9 cellular contexts compared by ENCODE assay signal in the genomic region with DNA sequence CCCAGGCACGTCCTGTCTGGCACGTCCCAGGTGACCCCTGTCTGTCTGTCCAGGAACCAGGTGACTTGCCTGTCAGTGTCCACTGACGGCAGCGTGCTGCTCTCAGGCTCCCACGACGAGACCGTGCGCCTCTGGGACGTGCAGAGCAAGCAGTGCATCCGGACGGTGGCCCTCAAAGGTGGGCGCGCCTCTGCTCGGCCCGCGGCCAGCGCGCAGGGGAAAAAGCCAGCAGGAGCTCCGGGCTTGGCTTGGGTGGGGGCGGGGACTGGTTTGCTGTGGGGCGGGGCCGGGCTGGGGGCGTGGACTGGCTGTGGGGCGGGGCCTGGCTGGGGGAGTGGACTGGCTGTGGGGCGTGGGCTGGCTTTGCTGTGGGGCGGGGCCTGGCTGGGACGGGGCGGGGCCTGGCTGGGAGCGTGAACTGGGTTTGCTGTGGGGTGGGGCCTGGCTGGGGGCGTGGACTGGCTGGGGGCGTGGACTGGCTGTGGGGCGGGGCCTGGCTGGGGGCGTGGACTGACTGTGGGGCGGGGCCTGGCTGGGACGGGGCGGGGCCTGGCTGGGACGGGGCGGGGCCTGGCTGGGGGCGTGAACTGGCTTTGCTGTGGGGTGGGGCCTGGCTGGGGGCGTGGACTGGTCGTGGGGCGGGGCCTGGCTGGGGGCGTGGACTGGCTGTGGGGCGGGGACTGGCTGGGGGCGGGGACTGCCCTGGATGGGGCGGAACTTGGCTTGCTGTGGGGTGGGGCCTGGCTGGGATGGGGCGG. TPM values are rescaled to one million over a fixed set of nuclear protein-coding genes. Genes with fewer than 3 reads are reported as not detected.
DNase-seq lines count a peak whose midpoint lies in the region; ATAC-seq and TF ChIP-seq lines count a peak whose summit lies in the region.
"Had no signal": no experiment of that assay in that cellular context is flagged by ENCODE, and none has a peak within 500 bp of the region (broad histone marks: within the 10 kb centered on the region; RNA-seq: fewer than 3 reads in every experiment).

No MANE protein-coding gene starts in this region.

- TF ChIP-seq RAD21 in SK-N-SH (IDR thresholded peaks at IDR 0.05; ENCODE audit: low read length), result no peak

- peak; percentile 29 to 71 (median 56) for DNase-seq in CD8-positive, alpha-beta memory T cell
- DNase-seq in SK-N-SH (peak; percentile 88), natural killer cell (no peak), NCI-H2227 treated with DMSO at 0.1 percent for 48 hours (lab: John Stamatoyannopoulos, UW) (no peak), NCI-H146 treated with DMSO at 0.1 percent for 48 hours (lab: John Stamatoyannopoulos, UW; ENCODE audit: unreplicated experiment) (no peak), epidermal melanocyte (ENCODE audit: insufficient read length, low spot score) (no peak)
- DNase-seq in activated naive CD4-positive, alpha-beta T cell (lab: John Stamatoyannopoulos, UW), result peak in 3 of 4 experiments; percentile 43 to 78 (median 52)

- TF ChIP-seq CTCF in SK-N-SH (IDR thresholded peaks at IDR 0.05) (no peak), natural killer cell (IDR thresholded peaks at IDR 0.05) (no peak)

- no peaks in the 10 kb centered on the region for H3K36me3 ChIP-seq in CD8-positive, alpha-beta memory T cell (ENCODE audit: insufficient read depth, low read length)
- peaks cover 3 to 45% of the 10 kb centered on the region in 2 experiments for H3K36me3 ChIP-seq in SK-N-SH (replicated peaks in 1 of 2; ENCODE audit: control insufficient read depth in 1 of 2, insufficient read depth in 2 of 2, low read length in 1 of 2)

- WGBS in SK-N-SH (ENCODE audit: low lambda C conversion rate), result 92% methylated on average over 19 of the region's 47 CpGs

- no peaks in the 10 kb centered on the region for H3K79me2 ChIP-seq in SK-N-SH (ENCODE audit: insufficient read depth)

- no peak for TF ChIP-seq EP300 in SK-N-SH (IDR thresholded peaks at IDR 0.05; ENCODE audit: borderline replicate concordance in 1 of 2, low read depth in 1 of 2, low read length in 1 of 2)

- H3K9me3 ChIP-seq in CD8-positive, alpha-beta memory T cell (ENCODE audit: low read length), result no peaks in the 10 kb centered on the region
- no peaks in the 10 kb centered on the region for H3K9me3 ChIP-seq in SK-N-SH

- ATAC-seq in natural killer cell (peak; percentile 64 to 77 (median 68)), GM21526 (IDR thresholded peaks at IDR 0.05; ENCODE audit: low FRiP score, unreplicated experiment) (no peak)

- CTCF ChIA-PET in CD8-positive, alpha-beta memory T cell (lab: Charles Lee), result interaction anchor here (1.2 kb wide), 1 partner anchor 71 kb away, joined by 3 read pairs; no protein-coding TSS in a partner anchor
- CTCF ChIA-PET in SK-N-SH (lab: Yijun Ruan, JAX), result interaction anchor here (0.6 kb wide), 1 partner anchor 62 kb away, joined by 3 read pairs; no protein-coding TSS in a partner anchor

- H3K4me1 Mint-ChIP-seq in CD8-positive, alpha-beta memory T cell, result peaks cover 3 to 16% (median 6%) of the 10 kb centered on the region in 3 donors
- H3K4me1 Mint-ChIP-seq in natural killer cell, result peaks cover 4 to 13% of the 10 kb centered on the region in 2 donors

- H3K36me3 Mint-ChIP-seq in CD8-positive, alpha-beta memory T cell, result peaks cover 0 to 47% (median 0%) of the 10 kb centered on the region in 3 donors
- H3K36me3 Mint-ChIP-seq in natural killer cell, result no peaks in the 10 kb centered on the region

- no peaks in the 10 kb centered on the region for H3K27me3 ChIP-seq in CD8-positive, alpha-beta memory T cell (ENCODE audit: insufficient read depth, low read length, poor library complexity, severe bottlenecking)
- H3K27me3 ChIP-seq in SK-N-SH (ENCODE audit: insufficient read depth), result peaks cover 3% of the 10 kb centered on the region; the same call in 1 of the 2 replicates

- no peaks in the 10 kb centered on the region for H3F3A ChIP-seq in SK-N-SH (replicated peaks; ENCODE audit: insufficient read depth)

- H3K4me3 ChIP-seq in CD8-positive, alpha-beta memory T cell (ENCODE audit: low read length), result no peak overlapping the region
- H3K4me3 ChIP-seq in SK-N-SH (ENCODE audit: low read depth in 2 of 2, low read length in 1 of 2), result no peak overlapping the region

- H2AFZ ChIP-seq in SK-N-SH (ENCODE audit: low read depth), result no peak overlapping the region

- H4K20me1 ChIP-seq in SK-N-SH (ENCODE audit: insufficient read depth), result 0 out of 2 replicates have a peak, but pooled peaks cover 6% of the 10 kb centered on the region

- H3K9me3 Mint-ChIP-seq in CD8-positive, alpha-beta memory T cell, result peaks cover 0 to under 1% (median 0%) of the 10 kb centered on the region in 5 donors
- no peaks in the 10 kb centered on the region for H3K9me3 Mint-ChIP-seq in natural killer cell
- H3K9me3 Mint-ChIP-seq: activated naive CD4-positive, alpha-beta T cell treated with anti-CD3 and anti-CD28 coated beads, Interleukin-2, amount 50 U/mL, for 24 hours had no signal

- H3K27ac Mint-ChIP-seq in CD8-positive, alpha-beta memory T cell, result peak overlapping the region in 1 of 8 donors; percentile 26
- H3K27ac Mint-ChIP-seq in natural killer cell, result no peak overlapping the region
- H3K27ac Mint-ChIP-seq: activated naive CD4-positive, alpha-beta T cell treated with anti-CD3 and anti-CD28 coated beads, Interleukin-2, amount 50 U/mL, for 24 hours had no signal

- intact Hi-C loops in natural killer cell (cut with micrococcal nuclease), result no loop called here

- H3K4me1 ChIP-seq in CD8-positive, alpha-beta memory T cell (ENCODE audit: insufficient read depth, low read length), result peaks cover 8% of the 10 kb centered on the region
- peaks cover 0 to 6% of the 10 kb centered on the region in 2 experiments; a peak in 1 of 4 replicates for H3K4me1 ChIP-seq in SK-N-SH (ENCODE audit: control insufficient read depth in 1 of 2, insufficient read depth in 2 of 2, low read depth in 1 of 2, low read length in 1 of 2)

- H3K9me2 ChIP-seq in SK-N-SH, result no peaks in the 10 kb centered on the region

- no peak overlapping the region for H3K4me3 Mint-ChIP-seq in CD8-positive, alpha-beta memory T cell
- no peak overlapping the region for H3K4me3 Mint-ChIP-seq in natural killer cell
- H3K4me3 Mint-ChIP-seq: activated naive CD4-positive, alpha-beta T cell treated with anti-CD3 and anti-CD28 coated beads, Interleukin-2, amount 50 U/mL, for 24 hours had no signal

- peaks cover 0 to 1% of the 10 kb centered on the region in 2 donors for H3K27me3 Mint-ChIP-seq in CD8-positive, alpha-beta memory T cell
- peaks cover 0 to 2% of the 10 kb centered on the region in 2 donors for H3K27me3 Mint-ChIP-seq in natural killer cell (ENCODE audit: low read depth in 2 of 2)
- H3K27me3 Mint-ChIP-seq: activated naive CD4-positive, alpha-beta T cell treated with anti-CD3 and anti-CD28 coated beads, Interleukin-2, amount 50 U/mL, for 24 hours had no signal

- no peak overlapping the region for H3K9ac ChIP-seq in SK-N-SH

- H3K4me2 ChIP-seq in SK-N-SH, result no peak overlapping the region

- POLR2A ChIA-PET in CD8-positive, alpha-beta memory T cell (lab: Charles Lee), result interaction anchor here (0.6 kb wide), 1 partner anchor 76 kb away, joined by 7 read pairs; no protein-coding TSS in a partner anchor
- POLR2A ChIA-PET in SK-N-SH (lab: Yijun Ruan, JAX), result no interaction called here

- no peak overlapping the region for H3K27ac ChIP-seq in CD8-positive, alpha-beta memory T cell (ENCODE audit: low read depth, low read length)
- no peak overlapping the region for H3K27ac ChIP-seq in SK-N-SH (ENCODE audit: low read depth in 2 of 2, low read length in 1 of 2)

TF ChIP-seq in SK-N-SH, 30 proteins besides CTCF, POLR2A, EP300 and RAD21 (continues in another document):
- TF ChIP-seq CHD2 (IDR thresholded peaks at IDR 0.05; ENCODE audit: low read length, partially characterized antibody) (no peak), TCF12 (IDR thresholded peaks at IDR 0.05) (no peak), GABPA (IDR thresholded peaks at IDR 0.05; ENCODE audit: low read depth) (no peak), NFIC (IDR thresholded peaks at IDR 0.05; ENCODE audit: borderline replicate concordance) (no peak)
- TF ChIP-seq, protein P1, sequence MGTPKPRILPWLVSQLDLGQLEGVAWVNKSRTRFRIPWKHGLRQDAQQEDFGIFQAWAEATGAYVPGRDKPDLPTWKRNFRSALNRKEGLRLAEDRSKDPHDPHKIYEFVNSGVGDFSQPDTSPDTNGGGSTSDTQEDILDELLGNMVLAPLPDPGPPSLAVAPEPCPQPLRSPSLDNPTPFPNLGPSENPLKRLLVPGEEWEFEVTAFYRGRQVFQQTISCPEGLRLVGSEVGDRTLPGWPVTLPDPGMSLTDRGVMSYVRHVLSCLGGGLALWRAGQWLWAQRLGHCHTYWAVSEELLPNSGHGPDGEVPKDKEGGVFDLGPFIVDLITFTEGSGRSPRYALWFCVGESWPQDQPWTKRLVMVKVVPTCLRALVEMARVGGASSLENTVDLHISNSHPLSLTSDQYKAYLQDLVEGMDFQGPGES (IDR thresholded peaks at IDR 0.05; ENCODE audit: low read depth, low read length), result no peak

RNA-seq across cellular contexts. Expression of a gene that starts 7.2 kb away (rescaled TPM):
- total RNA-seq in CD8-positive, alpha-beta memory T cell, result 100 to 1,000 TPM; 108 to 133 TPM
- 61.3 TPM for polyA plus RNA-seq in CD8-positive, alpha-beta memory T cell
- polyA plus RNA-seq in SK-N-SH (2012; rRNA removed), result 47.9 and 51.5 TPM in 2 replicates
- 12.5 and 25.5 TPM in 2 replicates for polyA plus RNA-seq in SK-N-SH (2012; cell fraction: cytosol; rRNA removed)
- 169 and 222 TPM in 2 replicates for polyA plus RNA-seq in SK-N-SH (2012; cell fraction: nucleus; rRNA removed)
- total RNA-seq in natural killer cell, result 10 to 100 TPM; 17.5 to 25.4 (median 22.7) TPM

RNA-seq across cellular contexts. Expression of a gene that starts 8.9 kb away (rescaled TPM):
- total RNA-seq in CD8-positive, alpha-beta memory T cell, result not detected
- polyA plus RNA-seq in CD8-positive, alpha-beta memory T cell, result not detected
- 1.5 and 1.8 TPM in 2 replicates for polyA plus RNA-seq in SK-N-SH (2012; rRNA removed)
- polyA plus RNA-seq in SK-N-SH (2012; cell fraction: cytosol; rRNA removed), result 0.45 and 1.1 TPM in 2 replicates
- 4.6 and 5.1 TPM in 2 replicates for polyA plus RNA-seq in SK-N-SH (2012; cell fraction: nucleus; rRNA removed)
- total RNA-seq in natural killer cell, result under 1 TPM in 2 of 3 donors, not detected in 1; 0.09 to 0.15 TPM

RNA-seq across cellular contexts. Expression of a gene that starts 29.6 kb away (rescaled TPM):
- total RNA-seq in CD8-positive, alpha-beta memory T cell, result 100 to 1,000 TPM; 151 to 157 TPM
- 84.6 TPM for polyA plus RNA-seq in CD8-positive, alpha-beta memory T cell
- polyA plus RNA-seq in SK-N-SH (2012; rRNA removed), result 138 and 145 TPM in 2 replicates
- polyA plus RNA-seq in SK-N-SH (2012; cell fraction: cytosol; rRNA removed), result 38.8 and 61.9 TPM in 2 replicates
- 879 TPM in 2 replicates for polyA plus RNA-seq in SK-N-SH (2012; cell fraction: nucleus; rRNA removed)
- total RNA-seq in natural killer cell, result 100 to 1,000 TPM; 310 to 354 (median 317) TPM

RNA-seq across cellular contexts. Expression of a gene that starts 30.0 kb away (rescaled TPM):
- not detected for total RNA-seq in CD8-positive, alpha-beta memory T cell
- polyA plus RNA-seq in CD8-positive, alpha-beta memory T cell, result not detected
- not detected in 2 replicates for polyA plus RNA-seq in SK-N-SH (2012; rRNA removed)
- polyA plus RNA-seq in SK-N-SH (2012; cell fraction: cytosol; rRNA removed), result not detected in 2 replicates
- polyA plus RNA-seq in SK-N-SH (2012; cell fraction: nucleus; rRNA removed), result not detected in 2 replicates
- not detected for total RNA-seq in natural killer cell

RNA-seq across cellular contexts. Expression of a gene that starts 35.1 kb away (rescaled TPM):
- total RNA-seq in CD8-positive, alpha-beta memory T cell, result 10 to 100 TPM; 78.1 to 78.9 TPM
- polyA plus RNA-seq in CD8-positive, alpha-beta memory T cell, result 792 TPM
- polyA plus RNA-seq in SK-N-SH (2012; rRNA removed), result 152 and 279 TPM in 2 replicates
- 125 and 167 TPM in 2 replicates for polyA plus RNA-seq in SK-N-SH (2012; cell fraction: cytosol; rRNA removed)
- 199 and 204 TPM in 2 replicates for polyA plus RNA-seq in SK-N-SH (2012; cell fraction: nucleus; rRNA removed)
- 100 to 1,000 TPM; 163 to 276 (median 179) TPM for total RNA-seq in natural killer cell

Comparison
In these comparisons a context has a peak if more than half of its experiments do, and no peak if none do; other contexts are left out.
1. DNase-seq: peak in CD8-positive, alpha-beta memory T cell (5 of 5), SK-N-SH (single experiment) and activated naive CD4-positive, alpha-beta T cell (3 of 4); none in natural killer cell (single experiment), NCI-H2227 treated with DMSO at 0.1 percent for 48 hours (single experiment), NCI-H146 treated with DMSO at 0.1 percent for 48 hours (single experiment) and epidermal melanocyte (single experiment).
2. RNA of a gene that starts 7.2 kb away (total RNA-seq): 108 to 133 TPM in CD8-positive, alpha-beta memory T cell; 17.5 to 25.4 TPM in natural killer cell; every median in the first group is over 4 times any median in the second.